In the genomic region with DNA sequence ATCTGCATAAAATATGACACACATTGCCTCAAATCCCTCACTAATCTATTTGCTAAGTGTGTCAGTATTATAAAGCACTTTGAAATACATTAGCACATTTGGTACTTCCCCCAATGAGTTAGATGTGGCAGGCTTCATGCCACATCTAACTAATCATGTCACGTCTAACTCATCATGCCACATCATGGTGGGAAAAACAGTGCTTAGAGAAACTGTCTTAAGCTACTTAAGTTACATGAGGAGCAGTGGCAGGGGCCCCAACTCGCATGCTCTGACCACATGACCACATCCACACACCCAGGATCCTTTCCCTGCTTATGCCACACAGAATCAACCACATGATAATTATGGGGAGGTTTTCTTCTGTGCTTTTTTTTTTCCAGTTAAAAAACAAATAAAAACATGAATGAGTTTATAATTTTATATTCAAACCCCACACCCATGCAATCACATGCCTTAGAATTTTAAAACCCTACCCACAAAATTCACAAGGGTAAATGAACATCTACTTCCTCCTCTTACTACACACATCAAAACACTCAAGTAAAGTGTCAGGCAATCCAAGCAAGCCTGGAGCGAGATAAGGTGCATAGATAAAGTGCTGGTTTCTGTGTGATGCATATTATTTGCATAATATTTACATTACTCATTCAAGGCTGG, we compare ENCODE assay signal across 8 cellular contexts. TPM values are rescaled to one million over a fixed set of nuclear protein-coding genes. Genes with fewer than 3 reads are reported as not detected.
A peak's percentile ranks its signal among the peaks of the same experiment; 100 is the strongest.
DNase-seq lines count a peak whose midpoint lies in the region; ATAC-seq, FAIRE-seq and TF ChIP-seq lines count a peak whose summit lies in the region.

No MANE protein-coding gene starts in this region.

- DNase-seq in H4 (ENCODE audit: low spot score), result peak; percentile 77
- peak; percentile 76 for DNase-seq in NCI-H526 treated with DMSO at 0.1 percent for 48 hours (lab: John Stamatoyannopoulos, UW)
- peak; percentile 67 for DNase-seq in glomerular visceral epithelial cell (ENCODE audit: extremely low spot score)
- no peak for DNase-seq in pancreas
- no peak for DNase-seq in cerebellar nuclear complex (lab: John Stamatoyannopoulos, UW)
- DNase-seq in iPS-NIHi7 (ENCODE audit: extremely low spot score), result no peak

- intact Hi-C loops in pancreas (cut with DNase I), result no loop called here

- no peaks in the 10 kb centered on the region for H3K27me3 ChIP-seq in pancreas

- no peaks in the 10 kb centered on the region for H3K4me1 ChIP-seq in pancreas

- 30 to 48% methylated on average over 3 of the region's 3 CpGs for WGBS in pancreas, 2 donors

- H3K4me3 ChIP-seq in pancreas, result no peak overlapping the region

- no peaks in the 10 kb centered on the region for H3K36me3 ChIP-seq in pancreas

- H3K27ac ChIP-seq in pancreas, result no peak overlapping the region

- FAIRE-seq in pancreas (lab: Jason Lieb, UNC), result no peak

- ATAC-seq in GM18508 (IDR thresholded peaks at IDR 0.05; ENCODE audit: insufficient read depth, unreplicated experiment) (peak; percentile 46), pancreas (no peak), GM19455 (IDR thresholded peaks at IDR 0.05; ENCODE audit: unreplicated experiment) (no peak)

- H3K9me3 ChIP-seq in pancreas, result no peaks in the 10 kb centered on the region

- TF ChIP-seq CTCF in pancreas (IDR thresholded peaks at IDR 0.05), result no peak

RNA-seq across cellular contexts. Expression of gene ABCA12, which starts 1.6 kb away (rescaled TPM):
- 0.02 and 0.04 TPM in 2 replicates for total RNA-seq in H4 (2014; rRNA removed; shearing (Covaris generic))
- total RNA-seq in pancreas, result under 1 TPM in 3 of 6 donors, not detected in 3; 0.03 TPM
- not detected for polyA plus RNA-seq in pancreas

Comparison
In these comparisons a context has a peak if more than half of its experiments do, and no peak if none do; other contexts are left out.
1. DNase-seq: peak in H4 (single experiment), NCI-H526 treated with DMSO at 0.1 percent for 48 hours (single experiment) and glomerular visceral epithelial cell (single experiment); none in pancreas (0 of 6), cerebellar nuclear complex (0 of 2) and iPS-NIHi7 (single experiment).